ENCODE assay signal across 8 cellular contexts in genomic region chr9:133459476-133460404, GRCh38. TPM values are rescaled to one million over a fixed set of nuclear protein-coding genes. Genes with fewer than 3 reads are reported as not detected.
DNase-seq lines count a peak whose midpoint lies in the region; ATAC-seq and TF ChIP-seq lines count a peak whose summit lies in the region.

Gene CACFD1, plus strand, starts transcription at chr9:133459978. Its CDS starts 89 bp downstream, at chr9:133460067.

- DNase-seq in Calu3 = peak; percentile 93
- peak; percentile 98 for DNase-seq in HuH-7.5 (ENCODE audit: low spot score)
- DNase-seq in activated T-cell treated with anti-CD3 and anti-CD28 coated beads for 4 hours = peak; percentile 90
- peak; percentile 72 for DNase-seq in epithelial cell of prostate (ENCODE audit: low read depth, low spot score)
- DNase-seq in mucosa of descending colon = peak; percentile 98 to 99 (median 99)
- peak; percentile 83 to 92 for DNase-seq in stimulated activated CD8-positive, alpha-beta memory T cell treated with anti-CD3 and anti-CD28 coated beads, Interleukin-2, amount 100 ng/mL, for 48 hours (ENCODE audit: low read depth in 2 of 2)

- H3K9me2 ChIP-seq in OCI-LY1 (ENCODE audit: low read depth, low read length) = no peaks in the 10 kb centered on the region

- H3K36me3 ChIP-seq in OCI-LY1 (ENCODE audit: insufficient read depth, low read length) = no peaks in the 10 kb centered on the region
- no peaks in the 10 kb centered on the region for H3K36me3 ChIP-seq in mucosa of descending colon (ENCODE audit: low read depth)

- H3K4me1 ChIP-seq in OCI-LY1 (ENCODE audit: insufficient read depth, low read length, severe bottlenecking) (peaks cover 13% of the 10 kb centered on the region), mucosa of descending colon (ENCODE audit: low read depth) (peaks cover 9% of the 10 kb centered on the region)

- no peaks in the 10 kb centered on the region for H3K4me1 Mint-ChIP-seq in Calu3 (ENCODE audit: low read depth, unreplicated experiment)

- H3K9me3 ChIP-seq in OCI-LY1 (ENCODE audit: low read length) (no peaks in the 10 kb centered on the region), mucosa of descending colon (no peaks in the 10 kb centered on the region)

- H2AFZ ChIP-seq in OCI-LY1 (ENCODE audit: low read length) = no peak within 1 kb of the TSS

- no TSS peak for BruUV-seq in Calu3 (replicated peaks; lab: Mats Ljungman, UMichigan)

- H3K9ac ChIP-seq in OCI-LY1 (ENCODE audit: low read length) = peak within 1 kb of the TSS; percentile 65

- peak within 1 kb of the TSS; percentile 86 for H3K27ac Mint-ChIP-seq in Calu3 (ENCODE audit: unreplicated experiment)

- no peaks in the 10 kb centered on the region for H3K79me2 ChIP-seq in OCI-LY1 (ENCODE audit: insufficient read depth, low read length)

- TF ChIP-seq CTCF in Calu3 (IDR thresholded peaks at IDR 0.05; ENCODE audit: unreplicated experiment) = no peak
- no peak for TF ChIP-seq CTCF in OCI-LY1 (IDR thresholded peaks at IDR 0.05; ENCODE audit: low read length)
- TF ChIP-seq CTCF in mucosa of descending colon (IDR thresholded peaks at IDR 0.05) = no peak

- H4K20me1 ChIP-seq in OCI-LY1 (ENCODE audit: insufficient read depth, low read length) = no peaks in the 10 kb centered on the region

- ATAC-seq in GM21515 (IDR thresholded peaks at IDR 0.05; ENCODE audit: unreplicated experiment) (peak; percentile 63), mucosa of descending colon (peak; percentile 89)

- intact Hi-C loops in Calu3 (cut with micrococcal nuclease; ENCODE audit: unreplicated experiment) (no loop called here), mucosa of descending colon (cut with DNase I, micrococcal nuclease) (no loop called here)

- peak within 1 kb of the TSS; percentile 65 for H3K4me3 ChIP-seq in OCI-LY1 (ENCODE audit: low read depth, low read length, poor library complexity, severe bottlenecking)
- peak within 1 kb of the TSS; percentile 31 for H3K4me3 ChIP-seq in mucosa of descending colon

- CTCF ChIA-PET in Calu3 (lab: Charles Lee) = interaction anchor here (0.6 to 1.2 kb wide), 13 partner anchors 9 to 447 kb away, joined by 3 to 12 read pairs (median 3); partner anchors contain the start of genes SURF1 and SURF2

- no peaks in the 10 kb centered on the region for H3K9me3 Mint-ChIP-seq in Calu3 (ENCODE audit: low read depth, unreplicated experiment)

- H3K27me3 ChIP-seq in OCI-LY1 (ENCODE audit: insufficient read depth, low read length) = peaks cover 3% of the 10 kb centered on the region; the same call in 1 of the 2 replicates

- peak within 1 kb of the TSS; percentile 98 for H3K4me3 Mint-ChIP-seq in Calu3 (ENCODE audit: low read depth, unreplicated experiment)

- H3K36me3 Mint-ChIP-seq in Calu3 (ENCODE audit: insufficient read depth, unreplicated experiment) = peaks cover 29% of the 10 kb centered on the region

- H3K4me2 ChIP-seq in OCI-LY1 (ENCODE audit: low read length) = peak within 1 kb of the TSS; percentile 66

- no peaks in the 10 kb centered on the region for H3K27me3 Mint-ChIP-seq in Calu3 (ENCODE audit: unreplicated experiment)

- H3F3A ChIP-seq in OCI-LY1 (ENCODE audit: insufficient read depth, low read length) = no peaks in the 10 kb centered on the region

- H3K27ac ChIP-seq in OCI-LY1 (ENCODE audit: low read depth, low read length, poor library complexity, severe bottlenecking) = peak within 1 kb of the TSS; percentile 8
- peak within 1 kb of the TSS; percentile 74 for H3K27ac ChIP-seq in epithelial cell of prostate

RNA-seq across cellular contexts. Expression of gene CACFD1, which starts in this region (rescaled TPM):
- 15.1 and 19.9 TPM in 2 replicates for total RNA-seq in Calu3 (2022)
- 10 to 100 TPM; 42.7 to 84.2 (median 54.1) TPM for total RNA-seq in mucosa of descending colon

Comparison
In these comparisons a context has a peak if more than half of its experiments do, and no peak if none do; other contexts are left out.
1. Peak in every context shown above with its lines: DNase-seq, ATAC-seq, H3K4me3 ChIP-seq and H3K27ac ChIP-seq.